In genomic region chr1:219324629-219325367, GRCh38 we compare ENCODE assay signal across 9 cellular contexts.
DNase-seq lines count a peak whose midpoint lies in the region; ATAC-seq and TF ChIP-seq lines count a peak whose summit lies in the region.
"Had no signal": no experiment of that assay in that cellular context is flagged by ENCODE, and none has a peak within 500 bp of the region (broad histone marks: within the 10 kb centered on the region; RNA-seq: fewer than 3 reads in every experiment).

No MANE protein-coding gene starts in this region.

- intact Hi-C loops in PC-9 (cut with micrococcal nuclease; ENCODE audit: unreplicated experiment), result loop anchor here (1.0 to 5.0 kb wide), 2 partner anchors 63 to 618 kb away; no protein-coding TSS in a partner anchor
- intact Hi-C loops in spleen (cut with DNase I; ENCODE audit: low total_unique reads), result no loop called here

- peaks cover 17% of the 10 kb centered on the region; the same call in 1 of the 2 replicates for H3F3A ChIP-seq in PC-9 (ENCODE audit: insufficient read depth, low read depth)

- TF ChIP-seq POLR2A in spleen (IDR thresholded peaks at IDR 0.05), result no peak

- no peak for TF ChIP-seq CTCF in PC-9 (conservative IDR thresholded peaks at IDR 0.05)
- no peak for TF ChIP-seq CTCF in spleen (IDR thresholded peaks at IDR 0.05 in 8 of 11, conservative IDR thresholded peaks at IDR 0.05 in 3 of 11)

- H3K4me3 ChIP-seq in PC-9, result no peak overlapping the region; the same call in 1 of the 2 replicates
- no peak overlapping the region for H3K4me3 ChIP-seq in spleen
- H3K4me3 ChIP-seq: heart right ventricle had no signal

- no peaks in the 10 kb centered on the region for H3K9me2 ChIP-seq in PC-9 (ENCODE audit: insufficient read depth)

- H3K27ac ChIP-seq in PC-9 (peak overlapping the region; percentile 63), spleen (no peak overlapping the region)
- H3K27ac ChIP-seq: heart right ventricle had no signal

- no peaks in the 10 kb centered on the region for H4K20me1 ChIP-seq in PC-9 (ENCODE audit: insufficient read depth)

- H3K27me3 ChIP-seq in PC-9 (ENCODE audit: insufficient read depth, low read depth) (no peaks in the 10 kb centered on the region), spleen (replicated peaks in 1 of 7) (no peaks in the 10 kb centered on the region)
- H3K27me3 ChIP-seq: heart right ventricle had no signal

- DNase-seq in GM03348 (ENCODE audit: low spot score) (peak; percentile 75), PC-9 (peak; percentile 44 to 94), hepatic stellate cell (ENCODE audit: low spot score) (peak; percentile 22), middle frontal gyrus (ENCODE audit: extremely low spot score, low spot score) (no peak), spleen (no peak), D341Med (ENCODE audit: low spot score) (no peak)
- no peak for DNase-seq in activated CD4-positive, CD25-positive, alpha-beta regulatory T cell (lab: John Stamatoyannopoulos, UW)
- DNase-seq: heart right ventricle had no signal

- WGBS in spleen, 5 donors, result 67 to 90% (median 77%) methylated on average over 6 of the region's 6 CpGs

- H3K79me2 ChIP-seq in PC-9 (ENCODE audit: low read depth), result no peaks in the 10 kb centered on the region

- H3K4me1 ChIP-seq in PC-9 (replicated peaks; ENCODE audit: insufficient read depth), result peaks cover 31% of the 10 kb centered on the region
- no peaks in the 10 kb centered on the region for H3K4me1 ChIP-seq in spleen

- no peaks in the 10 kb centered on the region for H3K36me3 ChIP-seq in PC-9 (ENCODE audit: low read depth)
- H3K36me3 ChIP-seq in spleen, result no peaks in the 10 kb centered on the region

- H3K9me3 ChIP-seq in PC-9 (ENCODE audit: insufficient read depth, low read depth), result no peaks in the 10 kb centered on the region
- H3K9me3 ChIP-seq in spleen, result peaks cover 0 to 24% (median 7%) of the 10 kb centered on the region in 8 donors
- H3K9me3 ChIP-seq: heart right ventricle had no signal

- BruUV-seq in PC-9 (replicated peaks; lab: Mats Ljungman, UMichigan), result no TSS peak

- peak overlapping the region; percentile 59 for H3K4me2 ChIP-seq in PC-9

- CTCF ChIA-PET in PC-9 (lab: Charles Lee), result no interaction called here

- POLR2A ChIA-PET in PC-9 (lab: Charles Lee; ENCODE audit: unreplicated experiment), result interaction anchor here (0.6 kb wide), 3 partner anchors 862 to 1409 kb away, joined by 3 to 21 read pairs (median 4); no protein-coding TSS in a partner anchor

- peak; percentile 73 for ATAC-seq in HG02623 (IDR thresholded peaks at IDR 0.05; ENCODE audit: unreplicated experiment)
- ATAC-seq: heart right ventricle had no signal

- no peak overlapping the region for H2AFZ ChIP-seq in PC-9

Comparison
In these comparisons a context has a peak if more than half of its experiments do, and no peak if none do; other contexts are left out.
1. DNase-seq: peak in GM03348 (single experiment), PC-9 (2 of 2) and hepatic stellate cell (single experiment); none in middle frontal gyrus (single experiment), spleen (single experiment), D341Med (single experiment) and activated CD4-positive, CD25-positive, alpha-beta regulatory T cell (0 of 4).